Comparison of ENCODE assay signal across 1 cellular context in genomic region chr11:128515766-128516466, GRCh38.
TF ChIP-seq lines count a peak whose summit lies in the region.

No MANE protein-coding gene starts in this region.

TF ChIP-seq in HepG2, 621 proteins besides CTCF, POLR2A, EP300 and RAD21 (continued from another document):
- TF ChIP-seq ZNF318 (CRISPR knock-in tag; IDR thresholded peaks at IDR 0.05) (no peak), HOXA7 (CRISPR knock-in tag; IDR thresholded peaks at IDR 0.05) (no peak), KLF6 (CRISPR knock-in tag; IDR thresholded peaks at IDR 0.05) (no peak), POGK (CRISPR knock-in tag; conservative IDR thresholded peaks at IDR 0.05) (no peak), ZNF776 (CRISPR knock-in tag; IDR thresholded peaks at IDR 0.05) (no peak), ZMYM2 (CRISPR knock-in tag; IDR thresholded peaks at IDR 0.05) (no peak), FOSL1 (CRISPR knock-in tag; IDR thresholded peaks at IDR 0.05; ENCODE audit: borderline replicate concordance) (no peak), ZNF510 (CRISPR knock-in tag; IDR thresholded peaks at IDR 0.05; ENCODE audit: low read depth) (no peak), RERE (CRISPR knock-in tag; IDR thresholded peaks at IDR 0.05; ENCODE audit: low read depth) (no peak), KMT2B (CRISPR knock-in tag; IDR thresholded peaks at IDR 0.05) (no peak), PLRG1 (conservative IDR thresholded peaks at IDR 0.05) (no peak), ZNF282 (IDR thresholded peaks at IDR 0.05; ENCODE audit: partially characterized antibody) (no peak), ATAD3A (CRISPR knock-in tag; IDR thresholded peaks at IDR 0.05) (no peak), ZNF343 (CRISPR knock-in tag; IDR thresholded peaks at IDR 0.05) (no peak), ZNF44 (CRISPR knock-in tag; IDR thresholded peaks at IDR 0.05) (no peak), SIN3B (IDR thresholded peaks at IDR 0.05; ENCODE audit: low read length) (no peak)
